1 cellular context compared by ENCODE assay signal in the genomic region with DNA sequence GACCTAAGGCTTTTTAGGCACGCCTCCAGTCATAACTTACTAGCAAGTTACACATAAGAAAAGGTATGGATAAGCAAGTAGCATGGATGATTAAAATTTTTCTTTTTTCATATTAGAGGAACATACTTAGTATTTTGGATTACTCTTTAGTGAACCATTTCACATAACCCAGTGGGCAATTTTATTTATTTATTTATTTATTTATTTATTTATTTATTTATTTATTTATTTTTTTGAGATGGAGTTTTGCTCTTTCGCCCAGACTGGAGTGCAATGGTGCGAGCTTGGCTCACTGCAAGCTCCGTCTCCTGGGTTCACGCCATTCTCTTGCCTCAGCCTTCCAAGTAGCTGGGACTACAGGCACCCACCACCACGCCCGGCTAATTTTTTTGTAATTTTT.
TF ChIP-seq lines count a peak whose summit lies in the region.

No MANE protein-coding gene starts in this region.

TF ChIP-seq in HEK293, 187 proteins besides CTCF, POLR2A, EP300 and RAD21 (continued from another document):
- TF ChIP-seq ZNF654 (tag by site-specific recombination; IDR thresholded peaks at IDR 0.05; ENCODE audit: low read depth) (peak; percentile 21; the same call in 1 of the 2 replicates), ZNF510 (tag by site-specific recombination; IDR thresholded peaks at IDR 0.05; ENCODE audit: insufficient replicate concordance) (peak; percentile 45), ZNF664 (tag by site-specific recombination; IDR thresholded peaks at IDR 0.05) (0 out of 2 replicates have a peak, but pooled peaks have one; percentile 17), ZNF426 (tag by site-specific recombination; IDR thresholded peaks at IDR 0.05) (peak; percentile 70), ZBTB8A (tag by site-specific recombination; IDR thresholded peaks at IDR 0.05) (peak; percentile 45; the same call in 1 of the 2 replicates), ZNF140 (tag by site-specific recombination; IDR thresholded peaks at IDR 0.05) (peak; percentile 30; the same call in 1 of the 2 replicates), ZBTB21 (tag by site-specific recombination; IDR thresholded peaks at IDR 0.05) (0 out of 2 replicates have a peak, but pooled peaks have one; percentile 31)
- TF ChIP-seq, protein P1, sequence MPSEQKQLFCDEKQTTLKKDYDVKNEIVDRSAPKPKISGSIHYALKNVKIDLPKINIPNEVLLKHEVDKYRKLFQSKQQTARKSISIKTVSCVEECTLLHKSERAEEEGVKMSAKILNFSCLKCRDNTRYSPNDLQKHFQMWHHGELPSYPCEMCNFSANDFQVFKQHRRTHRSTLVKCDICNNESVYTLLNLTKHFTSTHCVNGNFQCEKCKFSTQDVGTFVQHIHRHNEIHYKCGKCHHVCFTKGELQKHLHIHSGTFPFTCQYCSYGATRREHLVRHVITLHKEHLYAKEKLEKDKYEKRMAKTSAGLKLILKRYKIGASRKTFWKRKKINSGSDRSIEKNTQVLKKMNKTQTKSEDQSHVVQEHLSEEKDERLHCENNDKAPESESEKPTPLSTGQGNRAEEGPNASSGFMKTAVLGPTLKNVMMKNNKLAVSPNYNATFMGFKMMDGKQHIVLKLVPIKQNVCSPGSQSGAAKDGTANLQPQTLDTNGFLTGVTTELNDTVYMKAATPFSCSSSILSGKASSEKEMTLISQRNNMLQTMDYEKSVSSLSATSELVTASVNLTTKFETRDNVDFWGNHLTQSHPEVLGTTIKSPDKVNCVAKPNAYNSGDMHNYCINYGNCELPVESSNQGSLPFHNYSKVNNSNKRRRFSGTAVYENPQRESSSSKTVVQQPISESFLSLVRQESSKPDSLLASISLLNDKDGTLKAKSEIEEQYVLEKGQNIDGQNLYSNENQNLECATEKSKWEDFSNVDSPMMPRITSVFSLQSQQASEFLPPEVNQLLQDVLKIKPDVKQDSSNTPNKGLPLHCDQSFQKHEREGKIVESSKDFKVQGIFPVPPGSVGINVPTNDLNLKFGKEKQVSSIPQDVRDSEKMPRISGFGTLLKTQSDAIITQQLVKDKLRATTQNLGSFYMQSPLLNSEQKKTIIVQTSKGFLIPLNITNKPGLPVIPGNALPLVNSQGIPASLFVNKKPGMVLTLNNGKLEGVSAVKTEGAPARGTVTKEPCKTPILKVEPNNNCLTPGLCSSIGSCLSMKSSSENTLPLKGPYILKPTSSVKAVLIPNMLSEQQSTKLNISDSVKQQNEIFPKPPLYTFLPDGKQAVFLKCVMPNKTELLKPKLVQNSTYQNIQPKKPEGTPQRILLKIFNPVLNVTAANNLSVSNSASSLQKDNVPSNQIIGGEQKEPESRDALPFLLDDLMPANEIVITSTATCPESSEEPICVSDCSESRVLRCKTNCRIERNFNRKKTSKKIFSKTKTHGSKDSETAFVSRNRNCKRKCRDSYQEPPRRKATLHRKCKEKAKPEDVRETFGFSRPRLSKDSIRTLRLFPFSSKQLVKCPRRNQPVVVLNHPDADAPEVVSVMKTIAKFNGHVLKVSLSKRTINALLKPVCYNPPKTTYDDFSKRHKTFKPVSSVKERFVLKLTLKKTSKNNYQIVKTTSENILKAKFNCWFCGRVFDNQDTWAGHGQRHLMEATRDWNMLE (tag by site-specific recombination; conservative IDR thresholded peaks at IDR 0.05; ENCODE audit: low read depth) = peak; percentile 80
- TF ChIP-seq, protein P2, sequence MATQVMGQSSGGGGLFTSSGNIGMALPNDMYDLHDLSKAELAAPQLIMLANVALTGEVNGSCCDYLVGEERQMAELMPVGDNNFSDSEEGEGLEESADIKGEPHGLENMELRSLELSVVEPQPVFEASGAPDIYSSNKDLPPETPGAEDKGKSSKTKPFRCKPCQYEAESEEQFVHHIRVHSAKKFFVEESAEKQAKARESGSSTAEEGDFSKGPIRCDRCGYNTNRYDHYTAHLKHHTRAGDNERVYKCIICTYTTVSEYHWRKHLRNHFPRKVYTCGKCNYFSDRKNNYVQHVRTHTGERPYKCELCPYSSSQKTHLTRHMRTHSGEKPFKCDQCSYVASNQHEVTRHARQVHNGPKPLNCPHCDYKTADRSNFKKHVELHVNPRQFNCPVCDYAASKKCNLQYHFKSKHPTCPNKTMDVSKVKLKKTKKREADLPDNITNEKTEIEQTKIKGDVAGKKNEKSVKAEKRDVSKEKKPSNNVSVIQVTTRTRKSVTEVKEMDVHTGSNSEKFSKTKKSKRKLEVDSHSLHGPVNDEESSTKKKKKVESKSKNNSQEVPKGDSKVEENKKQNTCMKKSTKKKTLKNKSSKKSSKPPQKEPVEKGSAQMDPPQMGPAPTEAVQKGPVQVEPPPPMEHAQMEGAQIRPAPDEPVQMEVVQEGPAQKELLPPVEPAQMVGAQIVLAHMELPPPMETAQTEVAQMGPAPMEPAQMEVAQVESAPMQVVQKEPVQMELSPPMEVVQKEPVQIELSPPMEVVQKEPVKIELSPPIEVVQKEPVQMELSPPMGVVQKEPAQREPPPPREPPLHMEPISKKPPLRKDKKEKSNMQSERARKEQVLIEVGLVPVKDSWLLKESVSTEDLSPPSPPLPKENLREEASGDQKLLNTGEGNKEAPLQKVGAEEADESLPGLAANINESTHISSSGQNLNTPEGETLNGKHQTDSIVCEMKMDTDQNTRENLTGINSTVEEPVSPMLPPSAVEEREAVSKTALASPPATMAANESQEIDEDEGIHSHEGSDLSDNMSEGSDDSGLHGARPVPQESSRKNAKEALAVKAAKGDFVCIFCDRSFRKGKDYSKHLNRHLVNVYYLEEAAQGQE (tag by site-specific recombination; IDR thresholded peaks at IDR 0.05) = peak; percentile 51; the same call in 1 of the 2 replicates
- TF ChIP-seq, protein P3, sequence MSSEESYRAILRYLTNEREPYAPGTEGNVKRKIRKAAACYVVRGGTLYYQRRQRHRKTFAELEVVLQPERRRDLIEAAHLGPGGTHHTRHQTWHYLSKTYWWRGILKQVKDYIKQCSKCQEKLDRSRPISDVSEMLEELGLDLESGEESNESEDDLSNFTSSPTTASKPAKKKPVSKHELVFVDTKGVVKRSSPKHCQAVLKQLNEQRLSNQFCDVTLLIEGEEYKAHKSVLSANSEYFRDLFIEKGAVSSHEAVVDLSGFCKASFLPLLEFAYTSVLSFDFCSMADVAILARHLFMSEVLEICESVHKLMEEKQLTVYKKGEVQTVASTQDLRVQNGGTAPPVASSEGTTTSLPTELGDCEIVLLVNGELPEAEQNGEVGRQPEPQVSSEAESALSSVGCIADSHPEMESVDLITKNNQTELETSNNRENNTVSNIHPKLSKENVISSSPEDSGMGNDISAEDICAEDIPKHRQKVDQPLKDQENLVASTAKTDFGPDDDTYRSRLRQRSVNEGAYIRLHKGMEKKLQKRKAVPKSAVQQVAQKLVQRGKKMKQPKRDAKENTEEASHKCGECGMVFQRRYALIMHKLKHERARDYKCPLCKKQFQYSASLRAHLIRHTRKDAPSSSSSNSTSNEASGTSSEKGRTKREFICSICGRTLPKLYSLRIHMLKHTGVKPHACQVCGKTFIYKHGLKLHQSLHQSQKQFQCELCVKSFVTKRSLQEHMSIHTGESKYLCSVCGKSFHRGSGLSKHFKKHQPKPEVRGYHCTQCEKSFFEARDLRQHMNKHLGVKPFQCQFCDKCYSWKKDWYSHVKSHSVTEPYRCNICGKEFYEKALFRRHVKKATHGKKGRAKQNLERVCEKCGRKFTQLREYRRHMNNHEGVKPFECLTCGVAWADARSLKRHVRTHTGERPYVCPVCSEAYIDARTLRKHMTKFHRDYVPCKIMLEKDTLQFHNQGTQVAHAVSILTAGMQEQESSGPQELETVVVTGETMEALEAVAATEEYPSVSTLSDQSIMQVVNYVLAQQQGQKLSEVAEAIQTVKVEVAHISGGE (tag by site-specific recombination; conservative IDR thresholded peaks at IDR 0.05; ENCODE audit: low read depth) = peak; percentile 73
